ENCODE assay signal across 13 cellular contexts in the genomic region with DNA sequence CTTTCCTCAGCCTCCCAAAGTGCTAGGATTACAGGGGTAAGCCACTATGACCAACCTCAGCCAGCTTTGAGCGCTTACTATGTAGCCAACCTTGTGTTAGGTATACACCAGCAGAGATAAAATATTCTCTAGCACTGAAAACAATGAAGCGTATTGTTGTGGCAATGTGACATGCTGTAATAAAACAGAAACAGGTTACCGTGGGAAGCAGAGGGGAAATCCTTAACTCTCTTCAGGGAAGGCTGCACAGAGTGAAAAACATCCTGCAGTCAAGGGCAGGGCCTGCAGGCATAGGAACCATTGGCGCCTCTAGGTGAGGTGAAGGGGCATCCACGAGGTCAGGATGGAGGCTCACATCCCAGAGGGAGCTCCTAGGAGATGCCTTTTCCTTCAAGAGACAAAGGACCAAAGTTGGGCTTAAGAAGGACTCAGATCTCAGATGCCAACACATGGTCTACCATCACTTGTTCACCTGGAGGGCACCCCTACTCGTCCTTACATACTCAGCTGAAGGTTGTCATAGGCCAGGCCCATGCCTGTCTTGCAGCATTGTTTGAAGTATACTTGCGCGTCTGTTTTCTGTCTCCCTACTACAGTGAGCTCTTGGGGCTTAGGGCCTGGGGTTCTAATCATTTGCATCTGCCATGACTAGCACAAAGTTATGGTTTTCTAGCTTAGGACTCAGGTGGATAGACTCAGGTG. TPM values are rescaled to one million over a fixed set of nuclear protein-coding genes. Genes with fewer than 3 reads are reported as not detected.
DNase-seq lines count a peak whose midpoint lies in the region; ATAC-seq and TF ChIP-seq lines count a peak whose summit lies in the region.
"Had no signal": no experiment of that assay in that cellular context is flagged by ENCODE, and none has a peak within 500 bp of the region (broad histone marks: within the 10 kb centered on the region; RNA-seq: fewer than 3 reads in every experiment).

No MANE protein-coding gene starts in this region.

- H3K36me3 Mint-ChIP-seq in endothelial cell (ENCODE audit: low read depth, unreplicated experiment) (no peaks in the 10 kb centered on the region), chondrocyte (ENCODE audit: low read depth) (no peaks in the 10 kb centered on the region)
- H3K36me3 Mint-ChIP-seq in stimulated activated effector memory CD8-positive, alpha-beta T cell treated with anti-CD3 and anti-CD28 coated beads, Interleukin-12 subunit alpha, Interleukin-12 subunit beta, amount 100 ng/mL, for 72 hours = peaks cover 4% of the 10 kb centered on the region

- H3K9me3 ChIP-seq in PC-9 (ENCODE audit: insufficient read depth, low read depth) = no peaks in the 10 kb centered on the region

- peaks cover 21% of the 10 kb centered on the region for H3K79me2 ChIP-seq in PC-9 (ENCODE audit: low read depth)

- no peak overlapping the region for H2AFZ ChIP-seq in PC-9

- H3K27ac ChIP-seq in PC-9 (peak overlapping the region; percentile 82), caudate nucleus (ENCODE audit: low read depth, low read length) (no peak overlapping the region)

- POLR2A ChIA-PET in PC-9 (lab: Charles Lee; ENCODE audit: unreplicated experiment) = interaction anchor here (0.6 to 1.5 kb wide), 12 partner anchors 10 to 453 kb away, joined by 3 to 8 read pairs (median 5); a partner anchor contains a TSS

- no peaks in the 10 kb centered on the region for H4K20me1 ChIP-seq in PC-9 (ENCODE audit: insufficient read depth)

- H3K4me1 Mint-ChIP-seq in endothelial cell (ENCODE audit: unreplicated experiment) (peaks cover 51% of the 10 kb centered on the region), chondrocyte (ENCODE audit: low read depth) (peaks cover 22% of the 10 kb centered on the region)
- peaks cover 46% of the 10 kb centered on the region for H3K4me1 Mint-ChIP-seq in stimulated activated effector memory CD8-positive, alpha-beta T cell treated with anti-CD3 and anti-CD28 coated beads, Interleukin-12 subunit alpha, Interleukin-12 subunit beta, amount 100 ng/mL, for 72 hours

- H3K4me3 ChIP-seq in GM12865 (ENCODE audit: low read depth, low read length) = no peak overlapping the region
- H3K4me3 ChIP-seq in PC-9 = no peak overlapping the region
- H3K4me3 ChIP-seq: lung had no signal

- DNase-seq in GM12865 (ENCODE audit: low read depth) (peak; percentile 50), PC-9 (peak in 1 of 2 experiments; percentile 55), endothelial cell (ENCODE audit: low spot score) (no peak), NCI-H2107 treated with DMSO at 0.1 percent for 48 hours (lab: John Stamatoyannopoulos, UW; ENCODE audit: unreplicated experiment) (no peak), caudate nucleus (lab: John Stamatoyannopoulos, UW) (no peak), chondrocyte (ENCODE audit: low spot score) (no peak)
- DNase-seq in stimulated activated effector memory CD8-positive, alpha-beta T cell treated with anti-CD3 and anti-CD28 coated beads, Interleukin-12 subunit alpha, Interleukin-12 subunit beta, amount 100 ng/mL, for 72 hours (ENCODE audit: low spot score in 2 of 2) = no peak
- DNase-seq: activated CD8-positive, alpha-beta memory T cell treated with anti-CD3 and anti-CD28 coated beads, Interleukin-2, amount 50 U/mL, for 4 hours; central memory CD4-positive, alpha-beta T cell; DMS79 treated with DMSO at 0.1 percent for 48 hours; NCI-H345 had no signal

- no peak overlapping the region for H3K4me3 Mint-ChIP-seq in endothelial cell (ENCODE audit: unreplicated experiment)
- peak overlapping the region; percentile 13 for H3K4me3 Mint-ChIP-seq in stimulated activated effector memory CD8-positive, alpha-beta T cell treated with anti-CD3 and anti-CD28 coated beads, Interleukin-12 subunit alpha, Interleukin-12 subunit beta, amount 100 ng/mL, for 72 hours
- no peak overlapping the region for H3K4me3 Mint-ChIP-seq in chondrocyte (ENCODE audit: unreplicated experiment)

- H3K27ac Mint-ChIP-seq in endothelial cell (ENCODE audit: unreplicated experiment) (peak overlapping the region; percentile 67), chondrocyte (ENCODE audit: unreplicated experiment) (no peak overlapping the region)
- H3K27ac Mint-ChIP-seq in stimulated activated effector memory CD8-positive, alpha-beta T cell treated with anti-CD3 and anti-CD28 coated beads, Interleukin-12 subunit alpha, Interleukin-12 subunit beta, amount 100 ng/mL, for 72 hours = peak overlapping the region; percentile 3

- H3K9me3 Mint-ChIP-seq in endothelial cell (ENCODE audit: unreplicated experiment) = no peaks in the 10 kb centered on the region
- H3K9me3 Mint-ChIP-seq in stimulated activated effector memory CD8-positive, alpha-beta T cell treated with anti-CD3 and anti-CD28 coated beads, Interleukin-12 subunit alpha, Interleukin-12 subunit beta, amount 100 ng/mL, for 72 hours = no peaks in the 10 kb centered on the region
- H3K9me3 Mint-ChIP-seq in chondrocyte (ENCODE audit: low read depth) = peaks cover 4% of the 10 kb centered on the region

- CTCF ChIA-PET in PC-9 (lab: Charles Lee) = interaction anchor here (0.6 to 2.9 kb wide), 17 partner anchors 9 to 292 kb away, joined by 3 to 21 read pairs (median 3); a partner anchor contains a TSS

- H3F3A ChIP-seq in PC-9 (ENCODE audit: insufficient read depth, low read depth) = peaks cover 41% of the 10 kb centered on the region

- H3K4me2 ChIP-seq in PC-9 = peak overlapping the region; percentile 52

- H3K27me3 Mint-ChIP-seq in endothelial cell (ENCODE audit: unreplicated experiment) (peaks cover 3% of the 10 kb centered on the region), chondrocyte (ENCODE audit: low read depth) (no peaks in the 10 kb centered on the region)

- no TSS peak for BruUV-seq in PC-9 (replicated peaks; lab: Mats Ljungman, UMichigan)

- no peaks in the 10 kb centered on the region for H3K9me2 ChIP-seq in PC-9 (ENCODE audit: insufficient read depth)

- TF ChIP-seq CTCF in GM12865 (IDR thresholded peaks at IDR 0.05; ENCODE audit: insufficient read depth, low read depth, low read length, missing control alignments) (no peak), PC-9 (conservative IDR thresholded peaks at IDR 0.05) (no peak), endothelial cell (IDR thresholded peaks at IDR 0.05; ENCODE audit: unreplicated experiment) (no peak), chondrocyte (IDR thresholded peaks at IDR 0.05) (no peak)

- intact Hi-C loops in PC-9 (cut with micrococcal nuclease; ENCODE audit: unreplicated experiment) = no loop called here

- no peaks in the 10 kb centered on the region for H3K36me3 ChIP-seq in PC-9 (ENCODE audit: low read depth)

- no peaks in the 10 kb centered on the region for H3K27me3 ChIP-seq in PC-9 (ENCODE audit: insufficient read depth, low read depth)

- peak; percentile 38 for ATAC-seq in stimulated activated effector memory CD8-positive, alpha-beta T cell treated with anti-CD3 and anti-CD28 coated beads, Interleukin-12 subunit alpha, Interleukin-12 subunit beta, amount 100 ng/mL, for 72 hours
- ATAC-seq: sciatic nerve had no signal

- peaks cover 42% of the 10 kb centered on the region for H3K4me1 ChIP-seq in PC-9 (replicated peaks; ENCODE audit: insufficient read depth)

RNA-seq across cellular contexts. Expression of a gene that starts 7.9 kb away (rescaled TPM):
- total RNA-seq in PC-9 (2021) (67.1 and 83.7 TPM in 2 replicates), endothelial cell (ENCODE audit: unreplicated experiment) (92.1 TPM), chondrocyte (48.8 to 67.7 TPM (median 63.4 TPM) in 3 replicates)

RNA-seq across cellular contexts. Expression of a gene that starts 28.0 kb away (rescaled TPM):
- total RNA-seq in PC-9 (2021) (15.9 and 17.0 TPM in 2 replicates), endothelial cell (ENCODE audit: unreplicated experiment) (12.6 TPM), chondrocyte (2.0 to 5.6 TPM (median 4.9 TPM) in 3 replicates)

RNA-seq across cellular contexts. Expression of a gene that starts 42.1 kb away (rescaled TPM):
- total RNA-seq in PC-9 (2021) = 97.8 and 124 TPM in 2 replicates
- 7.3 TPM for total RNA-seq in endothelial cell (ENCODE audit: unreplicated experiment)
- 19.8 to 30.0 TPM (median 28.4 TPM) in 3 replicates for total RNA-seq in chondrocyte

RNA-seq across cellular contexts. Expression of a gene that starts 46.4 kb away (rescaled TPM):
- total RNA-seq in PC-9 (2021) (62.8 and 79.8 TPM in 2 replicates), endothelial cell (ENCODE audit: unreplicated experiment) (18.4 TPM), chondrocyte (11.1 to 14.6 TPM (median 11.6 TPM) in 3 replicates)

RNA-seq across cellular contexts. Expression of a gene that starts 56.3 kb away (rescaled TPM):
- total RNA-seq in PC-9 (2021) = 306 and 351 TPM in 2 replicates
- 249 TPM for total RNA-seq in endothelial cell (ENCODE audit: unreplicated experiment)
- 95.2 to 113 TPM (median 109 TPM) in 3 replicates for total RNA-seq in chondrocyte
